ENCODE assay signal across 9 cellular contexts in genomic region chr22:37230673-37231405, GRCh38. TPM values are rescaled to one million over a fixed set of nuclear protein-coding genes. Genes with fewer than 3 reads are reported as not detected.
DNase-seq lines count a peak whose midpoint lies in the region; ATAC-seq lines count a peak whose summit lies in the region.
"Had no signal": no experiment of that assay in that cellular context is flagged by ENCODE, and none has a peak within 500 bp of the region (broad histone marks: within the 10 kb centered on the region; RNA-seq: fewer than 3 reads in every experiment).

No MANE protein-coding gene starts in this region.

- H3K36me3 Mint-ChIP-seq in T-helper 2 cell treated with Interferon-gamma antibody and Interleukin-4, amounts not matched to agents 5 μg/mL and 100 μg/mL, for 36 hours (ENCODE audit: low read depth): peaks cover 84% of the 10 kb centered on the region
- H3K36me3 Mint-ChIP-seq in effector memory CD8-positive, alpha-beta T cell (ENCODE audit: insufficient read depth): peaks cover 80% of the 10 kb centered on the region

- peak; percentile 58 for ATAC-seq in GM21723 (IDR thresholded peaks at IDR 0.05; ENCODE audit: unreplicated experiment)
- ATAC-seq in effector memory CD8-positive, alpha-beta T cell (replicated peaks): peak; percentile 31
- no peak for ATAC-seq in left cardiac atrium

- no peaks in the 10 kb centered on the region for H3K9me3 ChIP-seq in thymus (ENCODE audit: control insufficient read depth)

- no peaks in the 10 kb centered on the region for H3K27me3 Mint-ChIP-seq in T-helper 2 cell treated with Interferon-gamma antibody and Interleukin-4, amounts not matched to agents 5 μg/mL and 100 μg/mL, for 36 hours (ENCODE audit: low read depth)
- no peaks in the 10 kb centered on the region for H3K27me3 Mint-ChIP-seq in effector memory CD8-positive, alpha-beta T cell

- WGBS in thymus: 73% methylated on average over 14 of the region's 14 CpGs

- H3K27ac ChIP-seq in thymus (ENCODE audit: low read depth): peak overlapping the region; percentile 97

- H3K4me3 Mint-ChIP-seq in T-helper 2 cell treated with Interferon-gamma antibody and Interleukin-4, amounts not matched to agents 5 μg/mL and 100 μg/mL, for 36 hours: peak overlapping the region; percentile 72
- H3K4me3 Mint-ChIP-seq in effector memory CD8-positive, alpha-beta T cell: peak overlapping the region; percentile 82 to 83

- intact Hi-C loops in left cardiac atrium (cut with DNase I): no loop called here

- peak overlapping the region; percentile 46 for H3K4me3 ChIP-seq in thymus (ENCODE audit: low read length)

- H3K4me1 Mint-ChIP-seq in T-helper 2 cell treated with Interferon-gamma antibody and Interleukin-4, amounts not matched to agents 5 μg/mL and 100 μg/mL, for 36 hours (ENCODE audit: low read depth): peaks cover 77% of the 10 kb centered on the region
- peaks cover 81 to 83% of the 10 kb centered on the region in 2 donors for H3K4me1 Mint-ChIP-seq in effector memory CD8-positive, alpha-beta T cell (ENCODE audit: low read depth in 2 of 2)

- H3K27me3 ChIP-seq in thymus (ENCODE audit: control insufficient read depth, insufficient read depth): no peaks in the 10 kb centered on the region

- DNase-seq in T-helper 2 cell treated with Interferon-gamma antibody and Interleukin-4, amounts not matched to agents 5 μg/mL and 100 μg/mL, for 36 hours (ENCODE audit: low spot score): peak; percentile 84
- peak in 1 of 3 experiments; percentile 43 for DNase-seq in effector memory CD8-positive, alpha-beta T cell
- DNase-seq in MV-4-11 (lab: John Stamatoyannopoulos, UW) (no peak), left cardiac atrium (no peak), KG1 (lab: John Stamatoyannopoulos, UW) (no peak)

- peaks cover 76% of the 10 kb centered on the region for H3K36me3 ChIP-seq in thymus (ENCODE audit: control insufficient read depth, insufficient read depth)

- H3K4me1 ChIP-seq in thymus (ENCODE audit: control insufficient read depth, insufficient read depth, low read length): peaks cover 76% of the 10 kb centered on the region

- no peaks in the 10 kb centered on the region for H3K9me3 Mint-ChIP-seq in T-helper 2 cell treated with Interferon-gamma antibody and Interleukin-4, amounts not matched to agents 5 μg/mL and 100 μg/mL, for 36 hours
- H3K9me3 Mint-ChIP-seq in effector memory CD8-positive, alpha-beta T cell: no peaks in the 10 kb centered on the region

- peak overlapping the region; percentile 98 for H3K27ac Mint-ChIP-seq in T-helper 2 cell treated with Interferon-gamma antibody and Interleukin-4, amounts not matched to agents 5 μg/mL and 100 μg/mL, for 36 hours
- peak overlapping the region; percentile 98 to 99 for H3K27ac Mint-ChIP-seq in effector memory CD8-positive, alpha-beta T cell

RNA-seq across cellular contexts. Expression of gene RAC2, which starts 13.2 kb away (rescaled TPM):
- polyA plus RNA-seq in thymus: 206 TPM
- total RNA-seq in left cardiac atrium: 10 to 100 TPM in 1 of 2 donors, 1 to 10 TPM in 1; 6.4 to 12.5 TPM

RNA-seq across cellular contexts. Expression of gene SSTR3, which starts 18.6 kb away (rescaled TPM):
- 3.9 TPM for polyA plus RNA-seq in thymus
- not detected for total RNA-seq in left cardiac atrium
- total RNA-seq: kidney epithelial cell, urinary bladder had no signal
- polyA plus RNA-seq: urinary bladder had no signal

RNA-seq across cellular contexts. Expression of gene C1QTNF6, which starts 42.8 kb away (rescaled TPM):
- polyA plus RNA-seq in thymus: 23.2 TPM
- 1 to 10 TPM; 1.8 to 2.9 TPM for total RNA-seq in left cardiac atrium

RNA-seq across cellular contexts. Expression of gene CYTH4, which starts 51.5 kb away (rescaled TPM):
- polyA plus RNA-seq in thymus: 54.6 TPM
- 10 to 100 TPM; 12.7 to 15.3 TPM for total RNA-seq in left cardiac atrium
- total RNA-seq: kidney epithelial cell had no signal

Comparison
In these comparisons a context has a peak if more than half of its experiments do, and no peak if none do; other contexts are left out.
1. ATAC-seq: peak in GM21723 (single experiment) and effector memory CD8-positive, alpha-beta T cell (single experiment); none in left cardiac atrium (0 of 2).